8 cellular contexts compared by ENCODE assay signal in genomic region chr6:32175711-32176475, GRCh38. TPM values are rescaled to one million over a fixed set of nuclear protein-coding genes. Genes with fewer than 3 reads are reported as not detected.
DNase-seq lines count a peak whose midpoint lies in the region; ATAC-seq and TF ChIP-seq lines count a peak whose summit lies in the region.

AGPAT1 (minus strand) TSS chr6:32176084; CDS start chr6:32171496, 4,588 bp downstream.

- H3K36me3 ChIP-seq in lung (ENCODE audit: control insufficient read depth in 2 of 2, insufficient read depth in 2 of 2, low read length in 2 of 2) = peaks cover 0 to 8% of the 10 kb centered on the region in 2 donors

- POLR2A ChIA-PET in activated CD8-positive, alpha-beta memory T cell treated with anti-CD3 and anti-CD28 coated beads for 36 hours (lab: Charles Lee) = interaction anchor here (0.7 kb wide), 1 partner anchor 17 kb away, joined by 4 read pairs; the partner anchor contains the start of gene GPSM3

- no peaks in the 10 kb centered on the region for H3K27me3 ChIP-seq in lung (ENCODE audit: control insufficient read depth, insufficient read depth)

- peaks cover 4 to 11% of the 10 kb centered on the region in 2 donors for H3K4me1 ChIP-seq in lung (ENCODE audit: control insufficient read depth in 2 of 2, insufficient read depth in 2 of 2, low read length in 2 of 2)

- peak within 1 kb of the TSS; percentile 88 to 95 for H3K27ac ChIP-seq in lung (ENCODE audit: low read depth in 1 of 2, low read length in 1 of 2)

- peak within 1 kb of the TSS; percentile 63 for H3K4me3 ChIP-seq in lung

- CTCF ChIA-PET in activated CD8-positive, alpha-beta memory T cell treated with anti-CD3 and anti-CD28 coated beads for 36 hours (lab: Charles Lee) = interaction anchor here (1.5 to 1.7 kb wide), 2 partner anchors 12 to 20 kb away, joined by 4 read pairs; no protein-coding TSS in a partner anchor

- DNase-seq in AML-193 (lab: John Stamatoyannopoulos, UW) = peak; percentile 93 to 94
- DNase-seq in HUDEP-2 (lab: John Stamatoyannopoulos, UW; ENCODE audit: unreplicated experiment in 76 of 76) = peak in 74 of 76 experiments; percentile 61 to 99 (median 97)
- peak; percentile 91 for DNase-seq in NOMO-1 treated with DMSO at 0.1 percent for 48 hours (lab: John Stamatoyannopoulos, UW; ENCODE audit: unreplicated experiment)
- DNase-seq in effector CD4-positive, alpha-beta T cell = peak; percentile 95
- peak; percentile 96 for DNase-seq in lung (ENCODE audit: low spot score)
- DNase-seq in stimulated activated CD4-positive, alpha-beta T cell treated with anti-CD3 and anti-CD28 coated beads, TNF-alpha, amount 100 ng/mL, for 1 hour (ENCODE audit: low read depth in 3 of 3, low spot score in 1 of 3) = peak; percentile 91 to 97 (median 93)

- WGBS in lung, 2 donors = 1% methylated on average over 22 to 27 of the region's 27 CpGs

- no peak for TF ChIP-seq CTCF in lung (IDR thresholded peaks at IDR 0.05; ENCODE audit: control extremely low read depth, extremely low read depth)

- H3K9me3 ChIP-seq in lung (ENCODE audit: control insufficient read depth in 2 of 2, insufficient read depth in 1 of 2, low read length in 1 of 2) = no peaks in the 10 kb centered on the region

- ATAC-seq in GM19328 (IDR thresholded peaks at IDR 0.05; ENCODE audit: unreplicated experiment) = peak; percentile 37
- peak; percentile 71 for ATAC-seq in lung (ENCODE audit: insufficient read depth, low FRiP score)

RNA-seq across cellular contexts. Expression of gene AGPAT1, which starts in this region (rescaled TPM):
- 10 to 100 TPM; 41.0 to 43.5 TPM for total RNA-seq in activated CD8-positive, alpha-beta memory T cell treated with anti-CD3 and anti-CD28 coated beads for 36 hours
- 10 to 100 TPM; 24.7 to 52.6 TPM for total RNA-seq in lung
- 10 to 100 TPM; 32.1 to 48.9 TPM for polyA plus RNA-seq in lung

Comparison
In these comparisons a context has a peak if more than half of its experiments do, and no peak if none do; other contexts are left out.
1. Peak in every context shown above with its lines: DNase-seq, ATAC-seq, H3K4me3 ChIP-seq and H3K27ac ChIP-seq.